Comparison of ENCODE assay signal across 9 cellular contexts in genomic region chr6:75207211-75207984, GRCh38. TPM values are rescaled to one million over a fixed set of nuclear protein-coding genes. Genes with fewer than 3 reads are reported as not detected.
DNase-seq lines count a peak whose midpoint lies in the region; ATAC-seq, FAIRE-seq and TF ChIP-seq lines count a peak whose summit lies in the region.
"Had no signal": no experiment of that assay in that cellular context is flagged by ENCODE, and none has a peak within 500 bp of the region (broad histone marks: within the 10 kb centered on the region; RNA-seq: fewer than 3 reads in every experiment).

No MANE protein-coding gene starts in this region.

- peak; percentile 0; the same call in 1 of the 3 replicates for ATAC-seq in GM23338
- no peak for ATAC-seq in HG03135 (IDR thresholded peaks at IDR 0.05; ENCODE audit: unreplicated experiment)

- H3K9me3 Mint-ChIP-seq in GM23338, result no peaks in the 10 kb centered on the region; the same call in 2 of the 3 replicates
- no peaks in the 10 kb centered on the region for H3K9me3 Mint-ChIP-seq in activated T-helper 1 cell treated with anti-CD3 and anti-CD28 coated beads, Interleukin-12 subunit alpha, Interleukin-12 subunit beta, Interleukin-2, Interleukin-4 antibody, amounts not matched to agents 30 ng/mL and 10 ng/mL and 1 ng/mL, durations not matched to agents 14 hours and 24 hours and 36 hours

- no peaks in the 10 kb centered on the region for H3K9me3 ChIP-seq in left ventricle myocardium inferior (replicated peaks)

- peak overlapping the region; percentile 78 for H3K4me3 Mint-ChIP-seq in GM23338
- peak overlapping the region; percentile 69 for H3K4me3 Mint-ChIP-seq in activated T-helper 1 cell treated with anti-CD3 and anti-CD28 coated beads, Interleukin-12 subunit alpha, Interleukin-12 subunit beta, Interleukin-2, Interleukin-4 antibody, amounts not matched to agents 30 ng/mL and 10 ng/mL and 1 ng/mL, durations not matched to agents 14 hours and 24 hours and 36 hours

- no peak for FAIRE-seq in RCC 7860 (lab: Jason Lieb, UNC)

- H3K36me3 ChIP-seq in GM23338 (ENCODE audit: insufficient read depth) (no peaks in the 10 kb centered on the region), left ventricle myocardium inferior (no peaks in the 10 kb centered on the region)

- no peaks in the 10 kb centered on the region for H3K9me2 ChIP-seq in GM23338 (ENCODE audit: insufficient read depth)

- peaks cover 36% of the 10 kb centered on the region for H3K4me1 ChIP-seq in GM23338 (ENCODE audit: insufficient read depth)
- peaks cover 70% of the 10 kb centered on the region for H3K4me1 ChIP-seq in left ventricle myocardium inferior

- intact Hi-C loops in activated T-helper 1 cell treated with anti-CD3 and anti-CD28 coated beads, Interleukin-12 subunit alpha, Interleukin-12 subunit beta, Interleukin-2, Interleukin-4 antibody, amounts not matched to agents 30 ng/mL and 10 ng/mL and 1 ng/mL, durations not matched to agents 14 hours and 24 hours and 36 hours (cut with micrococcal nuclease), result loop anchor here (2.0 to 10.0 kb wide), 3 partner anchors 123 to 843 kb away; no protein-coding TSS in a partner anchor
- intact Hi-C loops in left ventricle myocardium inferior (cut with micrococcal nuclease), result loop anchor here (10.0 kb wide), 1 partner anchor 1123 kb away; no protein-coding TSS in a partner anchor

- H3K27me3 ChIP-seq in GM23338 (ENCODE audit: insufficient read depth) (peaks cover 72% of the 10 kb centered on the region), left ventricle myocardium inferior (ENCODE audit: low read depth) (peaks cover 63% of the 10 kb centered on the region)

- H3K4me3 ChIP-seq in GM23338, result peak overlapping the region; percentile 80
- peak overlapping the region; percentile 71 for H3K4me3 ChIP-seq in left ventricle myocardium inferior
- H3K4me3 ChIP-seq in skeletal muscle cell (ENCODE audit: low read depth, low read length), result peak overlapping the region; percentile 90

- no peak overlapping the region for H3K27ac ChIP-seq in GM23338 (ENCODE audit: low read depth)
- peak overlapping the region; percentile 76 for H3K27ac ChIP-seq in left ventricle myocardium inferior (replicated peaks)

- H4K20me1 ChIP-seq in GM23338 (replicated peaks; ENCODE audit: insufficient read depth), result no peaks in the 10 kb centered on the region

- no peak for TF ChIP-seq CTCF in GM23338 (conservative IDR thresholded peaks at IDR 0.05; ENCODE audit: low read depth in 2 of 2)
- no peak for TF ChIP-seq CTCF in left ventricle myocardium inferior (IDR thresholded peaks at IDR 0.05; ENCODE audit: borderline replicate concordance)

- no peaks in the 10 kb centered on the region for H3K79me2 ChIP-seq in GM23338 (replicated peaks; ENCODE audit: insufficient read depth)

- H2AFZ ChIP-seq in GM23338, result peak overlapping the region; percentile 99

- peaks cover 68% of the 10 kb centered on the region for H3K27me3 Mint-ChIP-seq in GM23338 (ENCODE audit: insufficient read depth, low read depth, poor library complexity)
- H3K27me3 Mint-ChIP-seq in activated T-helper 1 cell treated with anti-CD3 and anti-CD28 coated beads, Interleukin-12 subunit alpha, Interleukin-12 subunit beta, Interleukin-2, Interleukin-4 antibody, amounts not matched to agents 30 ng/mL and 10 ng/mL and 1 ng/mL, durations not matched to agents 14 hours and 24 hours and 36 hours (ENCODE audit: insufficient read depth), result peaks cover 75% of the 10 kb centered on the region

- peak overlapping the region; percentile 98 for H3K4me2 ChIP-seq in GM23338

- DNase-seq in GM23338 (ENCODE audit: low spot score), result peak; percentile 60
- DNase-seq in activated T-helper 1 cell treated with anti-CD3 and anti-CD28 coated beads, Interleukin-12 subunit alpha, Interleukin-12 subunit beta, Interleukin-2, Interleukin-4 antibody, amounts not matched to agents 30 ng/mL and 10 ng/mL and 1 ng/mL, durations not matched to agents 14 hours and 24 hours and 36 hours (ENCODE audit: low spot score), result no peak
- DNase-seq in left ventricle myocardium inferior, result no peak
- DNase-seq in skeletal muscle cell (ENCODE audit: low read depth), result no peak
- DNase-seq in inferior parietal cortex (ENCODE audit: extremely low spot score), result no peak
- DNase-seq in superior temporal gyrus (ENCODE audit: extremely low spot score), result no peak
- DNase-seq in RCC 7860 (ENCODE audit: low spot score), result no peak
- DNase-seq: activated gamma-delta T cell treated with Interleukin-2 at 50 U/mL for 16 hours had no signal

- no peaks in the 10 kb centered on the region for H3K36me3 Mint-ChIP-seq in GM23338 (ENCODE audit: low read depth)
- peaks cover 6% of the 10 kb centered on the region for H3K36me3 Mint-ChIP-seq in activated T-helper 1 cell treated with anti-CD3 and anti-CD28 coated beads, Interleukin-12 subunit alpha, Interleukin-12 subunit beta, Interleukin-2, Interleukin-4 antibody, amounts not matched to agents 30 ng/mL and 10 ng/mL and 1 ng/mL, durations not matched to agents 14 hours and 24 hours and 36 hours (ENCODE audit: low read depth)

- H3F3A ChIP-seq in GM23338 (replicated peaks; ENCODE audit: low read depth), result no peaks in the 10 kb centered on the region; the same call in 1 of the 2 replicates

- H3K4me1 Mint-ChIP-seq in GM23338, result peaks cover 50% of the 10 kb centered on the region
- H3K4me1 Mint-ChIP-seq in activated T-helper 1 cell treated with anti-CD3 and anti-CD28 coated beads, Interleukin-12 subunit alpha, Interleukin-12 subunit beta, Interleukin-2, Interleukin-4 antibody, amounts not matched to agents 30 ng/mL and 10 ng/mL and 1 ng/mL, durations not matched to agents 14 hours and 24 hours and 36 hours (ENCODE audit: low read depth), result peaks cover 65% of the 10 kb centered on the region

- H3K27ac Mint-ChIP-seq in GM23338, result no peak overlapping the region
- H3K27ac Mint-ChIP-seq in activated T-helper 1 cell treated with anti-CD3 and anti-CD28 coated beads, Interleukin-12 subunit alpha, Interleukin-12 subunit beta, Interleukin-2, Interleukin-4 antibody, amounts not matched to agents 30 ng/mL and 10 ng/mL and 1 ng/mL, durations not matched to agents 14 hours and 24 hours and 36 hours, result peak overlapping the region; percentile 73

TF ChIP-seq in GM23338, 12 proteins besides CTCF, POLR2A, EP300 and RAD21:
- TF ChIP-seq, protein P1, sequence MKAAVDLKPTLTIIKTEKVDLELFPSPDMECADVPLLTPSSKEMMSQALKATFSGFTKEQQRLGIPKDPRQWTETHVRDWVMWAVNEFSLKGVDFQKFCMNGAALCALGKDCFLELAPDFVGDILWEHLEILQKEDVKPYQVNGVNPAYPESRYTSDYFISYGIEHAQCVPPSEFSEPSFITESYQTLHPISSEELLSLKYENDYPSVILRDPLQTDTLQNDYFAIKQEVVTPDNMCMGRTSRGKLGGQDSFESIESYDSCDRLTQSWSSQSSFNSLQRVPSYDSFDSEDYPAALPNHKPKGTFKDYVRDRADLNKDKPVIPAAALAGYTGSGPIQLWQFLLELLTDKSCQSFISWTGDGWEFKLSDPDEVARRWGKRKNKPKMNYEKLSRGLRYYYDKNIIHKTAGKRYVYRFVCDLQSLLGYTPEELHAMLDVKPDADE (IDR thresholded peaks at IDR 0.05), result no peak
- TF ChIP-seq CREB1 (CRISPR knock-in tag; IDR thresholded peaks at IDR 0.05; ENCODE audit: low read depth) (0 out of 2 replicates have a peak, but pooled peaks have one; percentile 29), EZH2phosphoT487 (IDR thresholded peaks at IDR 0.05; ENCODE audit: unreplicated experiment) (peak; percentile 83), EZH2 (IDR thresholded peaks at IDR 0.05; ENCODE audit: low read depth, unreplicated experiment) (peak; percentile 84)

RNA-seq across cellular contexts. Expression of gene COL12A1, which starts 1.5 kb away (rescaled TPM):
- total RNA-seq in GM23338 (2014; rRNA removed; shearing (Covaris generic)), result 4.0 and 6.3 TPM in 2 replicates
- polyA plus RNA-seq in GM23338 (2016; fragmentation: Nextera tagmentation; extraction: Ambion mirVana), result 0.39 and 1.2 TPM in 2 replicates
- total RNA-seq in activated T-helper 1 cell treated with anti-CD3 and anti-CD28 coated beads, Interleukin-12 subunit alpha, Interleukin-12 subunit beta, Interleukin-2, Interleukin-4 antibody, amounts not matched to agents 30 ng/mL and 10 ng/mL and 1 ng/mL, durations not matched to agents 14 hours and 24 hours and 36 hours, result 0.03 TPM in 1 of 2 replicates, not detected in the other
- total RNA-seq in left ventricle myocardium inferior, result 12.2 TPM

RNA-seq across cellular contexts. Expression of gene COX7A2, which starts 36.2 kb away (rescaled TPM):
- total RNA-seq in GM23338 (2014; rRNA removed; shearing (Covaris generic)), result 93.7 and 109 TPM in 2 replicates
- 963 and 996 TPM in 2 replicates for polyA plus RNA-seq in GM23338 (2016; fragmentation: Nextera tagmentation; extraction: Ambion mirVana)
- total RNA-seq in activated T-helper 1 cell treated with anti-CD3 and anti-CD28 coated beads, Interleukin-12 subunit alpha, Interleukin-12 subunit beta, Interleukin-2, Interleukin-4 antibody, amounts not matched to agents 30 ng/mL and 10 ng/mL and 1 ng/mL, durations not matched to agents 14 hours and 24 hours and 36 hours, result 495 and 497 TPM in 2 replicates
- total RNA-seq in left ventricle myocardium inferior, result 1,008 TPM
